Comparison of ENCODE assay signal across 8 cellular contexts in the genomic region with DNA sequence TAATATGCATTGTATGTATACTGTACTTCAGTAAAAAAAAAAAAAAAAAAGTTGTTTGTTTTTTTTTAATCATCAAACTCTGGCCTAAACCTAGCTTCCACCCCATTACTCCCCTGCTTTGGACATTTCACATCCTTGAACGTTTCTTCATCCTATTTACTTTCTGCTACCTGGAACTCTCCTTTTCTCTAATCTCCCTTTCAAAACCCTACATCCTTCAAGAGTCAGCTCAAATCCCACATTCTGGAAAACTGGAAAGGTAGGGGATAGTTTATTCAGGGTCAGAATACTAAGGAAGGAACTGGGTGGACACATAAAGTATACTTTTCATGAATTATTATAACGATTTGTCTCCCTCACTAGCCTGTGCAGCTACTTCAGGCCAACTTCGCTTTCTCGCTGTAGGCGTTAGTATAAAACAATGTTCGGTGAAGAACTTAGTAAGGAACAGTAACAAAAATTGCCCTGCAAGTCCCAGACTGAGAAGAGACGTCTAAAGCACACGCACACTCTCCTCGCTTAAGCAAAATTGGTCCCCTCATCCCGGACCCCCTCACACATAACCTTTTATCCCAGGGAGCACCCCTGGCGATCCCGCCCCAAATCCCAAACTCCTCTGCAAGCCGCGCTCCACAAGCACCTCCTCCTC. TPM values are rescaled to one million over a fixed set of nuclear protein-coding genes. Genes with fewer than 3 reads are reported as not detected.
DNase-seq lines count a peak whose midpoint lies in the region; ATAC-seq and TF ChIP-seq lines count a peak whose summit lies in the region.

No MANE protein-coding gene starts in this region.

- no peak overlapping the region for H4K91ac ChIP-seq in trophoblast cell (ENCODE audit: low read depth, low read length)

- CTCF ChIA-PET in PC-9 (lab: Charles Lee) = interaction anchor here (0.6 kb wide), 1 partner anchor 37 kb away, joined by 3 read pairs; no protein-coding TSS in a partner anchor

- peaks cover 18% of the 10 kb centered on the region; the same call in 1 of the 2 replicates for H3F3A ChIP-seq in PC-9 (ENCODE audit: insufficient read depth, low read depth)

- H2AFZ ChIP-seq in PC-9 (peak overlapping the region; percentile 86), trophoblast cell (ENCODE audit: insufficient read depth, low read length, poor library complexity) (peak overlapping the region; percentile 98)

- peak overlapping the region; percentile 71 for H3K18ac ChIP-seq in trophoblast cell (ENCODE audit: low read length)

- H3K36me3 ChIP-seq in PC-9 (ENCODE audit: low read depth) (no peaks in the 10 kb centered on the region), trophoblast cell (ENCODE audit: control insufficient read depth in 1 of 2, insufficient read depth in 2 of 2, low read length in 2 of 2) (no peaks in the 10 kb centered on the region)

- H2BK5ac ChIP-seq in trophoblast cell (ENCODE audit: low read depth, low read length, poor library complexity) = no peak overlapping the region

- H3K4me1 ChIP-seq in PC-9 (replicated peaks; ENCODE audit: insufficient read depth) (peaks cover 22% of the 10 kb centered on the region), trophoblast cell (ENCODE audit: control insufficient read depth in 1 of 2, insufficient read depth in 2 of 2, low read length in 2 of 2) (no peaks in the 10 kb centered on the region)

- H3K4me3 ChIP-seq in GM12865 (ENCODE audit: low read depth, low read length) = peak overlapping the region; percentile 89
- peak overlapping the region; percentile 68 for H3K4me3 ChIP-seq in PC-9
- H3K4me3 ChIP-seq in epithelial cell of esophagus (ENCODE audit: low read length) = peak overlapping the region; percentile 78
- H3K4me3 ChIP-seq in trophoblast cell (ENCODE audit: low read depth, low read length) = peak overlapping the region; percentile 98

- H3K79me1 ChIP-seq in trophoblast cell (ENCODE audit: low read length) = peaks cover 2% of the 10 kb centered on the region

- ATAC-seq in HG03457 (IDR thresholded peaks at IDR 0.05; ENCODE audit: unreplicated experiment) = no peak

- no peak overlapping the region for H2AK5ac ChIP-seq in trophoblast cell (ENCODE audit: low read length)

- H3K27me3 ChIP-seq in PC-9 (ENCODE audit: insufficient read depth, low read depth) (no peaks in the 10 kb centered on the region), trophoblast cell (ENCODE audit: insufficient read depth, low read length) (no peaks in the 10 kb centered on the region)

- POLR2A ChIA-PET in PC-9 (lab: Charles Lee; ENCODE audit: unreplicated experiment) = interaction anchor here (0.7 kb wide), 1 partner anchor 1897 kb away, joined by 5 read pairs; no protein-coding TSS in a partner anchor

- H4K8ac ChIP-seq in trophoblast cell (ENCODE audit: low read depth, low read length) = peak overlapping the region; percentile 83

- H3K4ac ChIP-seq in trophoblast cell (ENCODE audit: low read depth, low read length) = peak overlapping the region; percentile 41

- TSS peak; percentile 46 for BruUV-seq in PC-9 (replicated peaks; lab: Mats Ljungman, UMichigan)

- intact Hi-C loops in PC-9 (cut with micrococcal nuclease; ENCODE audit: unreplicated experiment) = loop anchor here (2.0 to 10.0 kb wide), 3 partner anchors 149 to 373 kb away; partner anchors contain the start of gene AHCY

- WGBS in trophoblast cell (ENCODE audit: extremely low coverage, insufficient coverage, insufficient read length) = no CpG with 5 or more reads among the region's 14 CpGs

- no peaks in the 10 kb centered on the region for H3K9me2 ChIP-seq in PC-9 (ENCODE audit: insufficient read depth)

- H3K9me3 ChIP-seq in PC-9 (ENCODE audit: insufficient read depth, low read depth) (no peaks in the 10 kb centered on the region), trophoblast cell (ENCODE audit: insufficient read depth, low read depth, low read length) (no peaks in the 10 kb centered on the region)

- H3K4me2 ChIP-seq in PC-9 = peak overlapping the region; percentile 92
- peak overlapping the region; percentile 68 for H3K4me2 ChIP-seq in trophoblast cell (ENCODE audit: low read length)

- no peak overlapping the region for H2BK120ac ChIP-seq in trophoblast cell (ENCODE audit: insufficient read depth, low read length, poor library complexity)

- no peak overlapping the region for H2BK12ac ChIP-seq in trophoblast cell (ENCODE audit: low read length)

- H3K27ac ChIP-seq in PC-9 (peak overlapping the region; percentile 50), trophoblast cell (ENCODE audit: low read depth, low read length) (no peak overlapping the region)

- DNase-seq in GM12865 (ENCODE audit: low read depth) (peak; percentile 10), PC-9 (no peak), epithelial cell of esophagus (ENCODE audit: low read depth) (no peak), trophoblast cell (no peak), NCI-H2081 treated with DMSO at 0.1 percent for 48 hours (lab: John Stamatoyannopoulos, UW) (no peak), NCI-H128 (lab: John Stamatoyannopoulos, UW; ENCODE audit: unreplicated experiment) (no peak), GF-D8 (lab: John Stamatoyannopoulos, UW) (no peak)

- H3K23ac ChIP-seq in trophoblast cell (ENCODE audit: low read length) = no peak overlapping the region

- TF ChIP-seq CTCF in GM12865 (IDR thresholded peaks at IDR 0.05; ENCODE audit: insufficient read depth, low read depth, low read length, missing control alignments) (no peak), PC-9 (conservative IDR thresholded peaks at IDR 0.05) (no peak), epithelial cell of esophagus (IDR thresholded peaks at IDR 0.05; ENCODE audit: insufficient read depth, low read depth, low read length, missing control alignments) (no peak)

- H4K20me1 ChIP-seq in PC-9 (ENCODE audit: insufficient read depth) = no peaks in the 10 kb centered on the region

- H4K12ac ChIP-seq in trophoblast cell (ENCODE audit: low read depth, low read length) = peak overlapping the region; percentile 72

- peak overlapping the region; percentile 0 for H3K9ac ChIP-seq in trophoblast cell (ENCODE audit: low read length)

- peak overlapping the region; percentile 57 for H3K14ac ChIP-seq in trophoblast cell (ENCODE audit: low read length)

- H3K79me2 ChIP-seq in PC-9 (ENCODE audit: low read depth) = peaks cover 30% of the 10 kb centered on the region
- H3K79me2 ChIP-seq in trophoblast cell (ENCODE audit: control insufficient read depth, insufficient read depth, low read length, poor library complexity) = peaks cover 3% of the 10 kb centered on the region

RNA-seq across cellular contexts. Expression of gene PIGU, which starts 0.8 kb away (rescaled TPM):
- total RNA-seq in PC-9 (2021) = 20.9 and 25.0 TPM in 2 replicates
- polyA plus RNA-seq in trophoblast cell (2013) = 29.0 and 29.9 TPM in 2 replicates

RNA-seq across cellular contexts. Expression of gene TP53INP2, which starts 28.0 kb away (rescaled TPM):
- 4.4 and 4.9 TPM in 2 replicates for total RNA-seq in PC-9 (2021)
- polyA plus RNA-seq in trophoblast cell (2013) = 23.2 and 23.3 TPM in 2 replicates
